ENCODE assay signal across 2 cellular contexts in the genomic region with DNA sequence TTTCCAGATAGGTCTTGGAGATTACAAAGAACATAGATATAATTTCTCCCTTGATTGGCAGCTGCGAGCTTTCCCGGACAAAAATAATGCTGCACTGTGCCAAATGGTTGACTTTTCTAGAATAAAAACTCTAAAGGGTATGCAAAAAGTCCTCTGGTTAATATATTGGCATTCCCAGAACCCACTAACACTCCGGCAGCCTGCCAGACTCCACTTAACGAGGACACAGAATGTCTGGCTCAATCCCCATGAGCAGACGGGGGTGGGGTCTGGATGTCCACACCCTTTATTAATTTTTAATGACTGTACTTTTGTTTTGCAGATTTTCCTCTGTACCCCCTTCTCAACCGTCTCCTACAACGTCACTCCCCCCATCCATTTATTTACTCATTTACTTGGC.
TF ChIP-seq lines count a peak whose summit lies in the region.

No MANE protein-coding gene starts in this region.

TF ChIP-seq in IMR-90, 13 proteins besides CTCF, POLR2A, EP300 and RAD21 (continued from another document):
- TF ChIP-seq, protein P1, sequence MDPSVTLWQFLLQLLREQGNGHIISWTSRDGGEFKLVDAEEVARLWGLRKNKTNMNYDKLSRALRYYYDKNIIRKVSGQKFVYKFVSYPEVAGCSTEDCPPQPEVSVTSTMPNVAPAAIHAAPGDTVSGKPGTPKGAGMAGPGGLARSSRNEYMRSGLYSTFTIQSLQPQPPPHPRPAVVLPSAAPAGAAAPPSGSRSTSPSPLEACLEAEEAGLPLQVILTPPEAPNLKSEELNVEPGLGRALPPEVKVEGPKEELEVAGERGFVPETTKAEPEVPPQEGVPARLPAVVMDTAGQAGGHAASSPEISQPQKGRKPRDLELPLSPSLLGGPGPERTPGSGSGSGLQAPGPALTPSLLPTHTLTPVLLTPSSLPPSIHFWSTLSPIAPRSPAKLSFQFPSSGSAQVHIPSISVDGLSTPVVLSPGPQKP (IDR thresholded peaks at IDR 0.05; ENCODE audit: borderline replicate concordance, low read depth, low read length) = no peak
- TF ChIP-seq RFX5 (IDR thresholded peaks at IDR 0.05; ENCODE audit: low read depth, low read length) = no peak
- TF ChIP-seq NFE2L2 (IDR thresholded peaks at IDR 0.05; ENCODE audit: low read depth, low read length) = no peak
- no peak for TF ChIP-seq MXI1 (IDR thresholded peaks at IDR 0.05; ENCODE audit: borderline replicate concordance, low read depth, low read length)
- no peak for TF ChIP-seq SMC3 (IDR thresholded peaks at IDR 0.05; ENCODE audit: low read depth, low read length)
- TF ChIP-seq RCOR1 (IDR thresholded peaks at IDR 0.05; ENCODE audit: insufficient replicate concordance, low read length) = no peak

TF ChIP-seq in SK-N-SH treated with all-trans-retinoic acid at 6 μM for 48 hours, 23 proteins besides CTCF, POLR2A, EP300 and RAD21 (continued from another document):
- TF ChIP-seq TCF4 (CRISPR knock-in tag; IDR thresholded peaks at IDR 0.05; ENCODE audit: borderline replicate concordance) = 0 out of 2 replicates have a peak, but pooled peaks have one; percentile 15
- TF ChIP-seq ISL1 (CRISPR knock-in tag; IDR thresholded peaks at IDR 0.05) = peak; percentile 93
- no peak for TF ChIP-seq ZFP3 (CRISPR knock-in tag; IDR thresholded peaks at IDR 0.05)
- no peak for TF ChIP-seq PPARA (CRISPR knock-in tag; IDR thresholded peaks at IDR 0.05; ENCODE audit: borderline replicate concordance)
- no peak for TF ChIP-seq SNAI2 (CRISPR knock-in tag; IDR thresholded peaks at IDR 0.05)
- TF ChIP-seq ZNF8 (CRISPR knock-in tag; IDR thresholded peaks at IDR 0.05) = no peak
- no peak for TF ChIP-seq ZNF70 (CRISPR knock-in tag; IDR thresholded peaks at IDR 0.05)
- TF ChIP-seq CSDC2 (CRISPR knock-in tag; IDR thresholded peaks at IDR 0.05) = no peak
- no peak for TF ChIP-seq ARNTL (CRISPR knock-in tag; IDR thresholded peaks at IDR 0.05; ENCODE audit: borderline replicate concordance, low read depth)
- TF ChIP-seq, protein P2, sequence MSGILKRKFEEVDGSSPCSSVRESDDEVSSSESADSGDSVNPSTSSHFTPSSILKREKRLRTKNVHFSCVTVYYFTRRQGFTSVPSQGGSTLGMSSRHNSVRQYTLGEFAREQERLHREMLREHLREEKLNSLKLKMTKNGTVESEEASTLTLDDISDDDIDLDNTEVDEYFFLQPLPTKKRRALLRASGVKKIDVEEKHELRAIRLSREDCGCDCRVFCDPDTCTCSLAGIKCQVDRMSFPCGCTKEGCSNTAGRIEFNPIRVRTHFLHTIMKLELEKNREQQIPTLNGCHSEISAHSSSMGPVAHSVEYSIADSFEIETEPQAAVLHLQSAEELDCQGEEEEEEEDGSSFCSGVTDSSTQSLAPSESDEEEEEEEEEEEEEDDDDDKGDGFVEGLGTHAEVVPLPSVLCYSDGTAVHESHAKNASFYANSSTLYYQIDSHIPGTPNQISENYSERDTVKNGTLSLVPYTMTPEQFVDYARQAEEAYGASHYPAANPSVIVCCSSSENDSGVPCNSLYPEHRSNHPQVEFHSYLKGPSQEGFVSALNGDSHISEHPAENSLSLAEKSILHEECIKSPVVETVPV (CRISPR knock-in tag; IDR thresholded peaks at IDR 0.05) = no peak
- TF ChIP-seq TOX (CRISPR knock-in tag; IDR thresholded peaks at IDR 0.05; ENCODE audit: borderline replicate concordance) = no peak
- TF ChIP-seq, protein P3, sequence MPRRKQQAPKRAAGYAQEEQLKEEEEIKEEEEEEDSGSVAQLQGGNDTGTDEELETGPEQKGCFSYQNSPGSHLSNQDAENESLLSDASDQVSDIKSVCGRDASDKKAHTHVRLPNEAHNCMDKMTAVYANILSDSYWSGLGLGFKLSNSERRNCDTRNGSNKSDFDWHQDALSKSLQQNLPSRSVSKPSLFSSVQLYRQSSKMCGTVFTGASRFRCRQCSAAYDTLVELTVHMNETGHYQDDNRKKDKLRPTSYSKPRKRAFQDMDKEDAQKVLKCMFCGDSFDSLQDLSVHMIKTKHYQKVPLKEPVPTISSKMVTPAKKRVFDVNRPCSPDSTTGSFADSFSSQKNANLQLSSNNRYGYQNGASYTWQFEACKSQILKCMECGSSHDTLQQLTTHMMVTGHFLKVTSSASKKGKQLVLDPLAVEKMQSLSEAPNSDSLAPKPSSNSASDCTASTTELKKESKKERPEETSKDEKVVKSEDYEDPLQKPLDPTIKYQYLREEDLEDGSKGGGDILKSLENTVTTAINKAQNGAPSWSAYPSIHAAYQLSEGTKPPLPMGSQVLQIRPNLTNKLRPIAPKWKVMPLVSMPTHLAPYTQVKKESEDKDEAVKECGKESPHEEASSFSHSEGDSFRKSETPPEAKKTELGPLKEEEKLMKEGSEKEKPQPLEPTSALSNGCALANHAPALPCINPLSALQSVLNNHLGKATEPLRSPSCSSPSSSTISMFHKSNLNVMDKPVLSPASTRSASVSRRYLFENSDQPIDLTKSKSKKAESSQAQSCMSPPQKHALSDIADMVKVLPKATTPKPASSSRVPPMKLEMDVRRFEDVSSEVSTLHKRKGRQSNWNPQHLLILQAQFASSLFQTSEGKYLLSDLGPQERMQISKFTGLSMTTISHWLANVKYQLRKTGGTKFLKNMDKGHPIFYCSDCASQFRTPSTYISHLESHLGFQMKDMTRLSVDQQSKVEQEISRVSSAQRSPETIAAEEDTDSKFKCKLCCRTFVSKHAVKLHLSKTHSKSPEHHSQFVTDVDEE (CRISPR knock-in tag; IDR thresholded peaks at IDR 0.05) = no peak
- no peak for TF ChIP-seq ESRRG (CRISPR knock-in tag; IDR thresholded peaks at IDR 0.05)
- TF ChIP-seq OSR1 (CRISPR knock-in tag; IDR thresholded peaks at IDR 0.05) = no peak
- no peak for TF ChIP-seq BACH2 (CRISPR knock-in tag; IDR thresholded peaks at IDR 0.05; ENCODE audit: borderline replicate concordance)
